Comparison of ENCODE assay signal across 18 cellular contexts in the genomic region with DNA sequence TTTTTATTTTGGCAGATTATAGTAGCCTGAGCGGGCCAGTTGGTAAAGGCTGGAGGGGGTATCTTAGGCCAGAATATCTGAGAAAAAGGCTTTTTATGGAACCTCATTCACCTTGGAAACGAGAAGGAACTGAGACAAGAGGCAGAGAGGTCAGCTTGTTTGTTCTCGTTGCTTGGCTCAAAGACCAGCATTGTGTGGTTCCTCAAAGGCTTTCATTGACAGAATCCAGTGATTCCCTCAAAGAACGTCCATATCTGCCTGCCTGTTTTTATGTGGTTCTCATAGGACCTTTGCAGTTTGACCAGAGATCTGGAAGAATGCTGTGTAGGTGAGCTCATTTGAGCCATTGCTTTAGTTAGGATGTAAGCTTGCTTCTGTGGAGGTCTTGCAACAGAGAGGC.
DNase-seq lines count a peak whose midpoint lies in the region.
"Had no signal": no experiment of that assay in that cellular context is flagged by ENCODE, and none has a peak within 500 bp of the region (broad histone marks: within the 10 kb centered on the region; RNA-seq: fewer than 3 reads in every experiment).

No MANE protein-coding gene starts in this region.

- DNase-seq in Ammon's horn (ENCODE audit: low spot score): peak; percentile 8
- DNase-seq in SK-MEL-5 (ENCODE audit: low read depth, low spot score): peak; percentile 77
- DNase-seq in medulla oblongata (ENCODE audit: extremely low spot score): peak; percentile 61
- peak; percentile 76 for DNase-seq in pons (ENCODE audit: low spot score)
- DNase-seq in T-helper 2 cell: no peak
- no peak for DNase-seq in dermis blood vessel endothelial cell
- DNase-seq in NCI-H2081 treated with DMSO at 0.1 percent for 48 hours (lab: John Stamatoyannopoulos, UW): no peak
- DNase-seq in activated CD8-positive, alpha-beta memory T cell treated with anti-CD3 and anti-CD28 coated beads, Interleukin-2, amount 50 U/mL, for 48 hours: no peak
- DNase-seq: BE2C; Calu3; CD4-positive, alpha-beta T cell; CD8-positive, alpha-beta memory T cell; COR-L47; DMS79 treated with DMSO at 0.1 percent for 48 hours; GF-D8; GM23248; H7; HCEC 1CT had no signal

- in situ Hi-C loops in SK-MEL-5 (cut with HindIII; ENCODE audit: low pct_unique_long_range_greater_than_20kb, low sequenced_read_pairs): no loop called here

Comparison
In these comparisons a context has a peak if more than half of its experiments do, and no peak if none do; other contexts are left out.
1. DNase-seq: peak in Ammon's horn (single experiment), SK-MEL-5 (single experiment), medulla oblongata (single experiment) and pons (single experiment); none in T-helper 2 cell (0 of 5), dermis blood vessel endothelial cell (single experiment), NCI-H2081 treated with DMSO at 0.1 percent for 48 hours (single experiment) and activated CD8-positive, alpha-beta memory T cell treated with anti-CD3 and anti-CD28 coated beads, Interleukin-2, amount 50 U/mL, for 48 hours (single experiment).